Comparison of ENCODE assay signal across 8 cellular contexts in the genomic region with DNA sequence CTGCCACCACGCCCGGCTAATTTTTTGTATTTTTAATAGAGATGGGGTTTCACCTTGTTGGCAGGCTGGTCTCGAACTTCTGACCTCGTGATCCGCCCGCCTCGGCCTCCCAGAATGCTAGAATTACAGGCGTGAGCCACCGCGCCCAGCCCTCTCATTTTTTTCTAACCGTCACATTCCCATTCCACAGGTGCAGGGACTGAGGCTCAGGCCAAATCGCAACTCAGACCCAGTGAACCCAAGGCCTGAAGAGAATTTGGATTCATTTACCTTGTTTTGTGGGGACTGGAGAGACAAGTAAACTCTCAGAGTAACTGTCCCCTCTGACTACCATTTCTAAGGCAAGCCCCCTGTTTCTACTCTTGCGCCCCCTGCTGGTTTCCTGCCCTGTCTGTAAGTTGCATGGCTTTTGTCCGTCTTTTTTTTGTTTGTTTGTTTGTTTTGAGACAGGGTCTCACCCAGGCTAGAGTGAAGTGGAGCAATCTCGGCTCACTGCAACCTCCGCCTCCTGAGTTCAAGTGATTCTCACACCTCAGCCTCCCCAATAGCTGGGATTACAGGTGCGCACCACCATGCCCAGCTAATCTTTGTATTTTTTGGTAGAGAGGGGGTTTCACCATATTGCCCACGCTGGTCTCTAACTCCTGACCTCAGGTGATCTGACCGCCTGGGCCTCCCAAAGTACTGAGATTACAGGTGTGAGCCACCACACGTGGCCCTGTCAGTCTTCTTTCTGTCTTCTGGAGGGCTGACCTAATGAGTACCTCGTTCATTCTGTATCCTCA. TPM values are rescaled to one million over a fixed set of nuclear protein-coding genes. Genes with fewer than 3 reads are reported as not detected.
DNase-seq lines count a peak whose midpoint lies in the region; ATAC-seq and TF ChIP-seq lines count a peak whose summit lies in the region.

No MANE protein-coding gene starts in this region.

- CTCF ChIA-PET in GM10248 (lab: Yijun Ruan, JAX), result interaction anchor here (0.9 to 9.7 kb wide), 13 partner anchors 7 to 218 kb away, joined by 3 to 125 read pairs (median 3); no protein-coding TSS in a partner anchor

- POLR2A ChIA-PET in GM10248 (lab: Yijun Ruan, JAX), result interaction anchor here (0.7 kb wide), 1 partner anchor 131 kb away, joined by 6 read pairs; no protein-coding TSS in a partner anchor

- no peak overlapping the region for H3K4me3 ChIP-seq in colonic mucosa
- H3K4me3 ChIP-seq in mucosa of descending colon, result no peak overlapping the region

- H3K9me3 ChIP-seq in colonic mucosa (no peaks in the 10 kb centered on the region), mucosa of descending colon (no peaks in the 10 kb centered on the region)

- H3K9me3 Mint-ChIP-seq in activated CD4-positive, alpha-beta T cell treated with anti-CD3 and anti-CD28 coated beads, Interleukin-2, amount 10 ng/mL, durations not matched to agents 24 days and 14 days, result no peaks in the 10 kb centered on the region

- no peaks in the 10 kb centered on the region for H3K27me3 Mint-ChIP-seq in activated CD4-positive, alpha-beta T cell treated with anti-CD3 and anti-CD28 coated beads, Interleukin-2, amount 10 ng/mL, durations not matched to agents 24 days and 14 days

- H3K36me3 ChIP-seq in colonic mucosa (no peaks in the 10 kb centered on the region), mucosa of descending colon (ENCODE audit: low read depth) (no peaks in the 10 kb centered on the region)

- peak; percentile 64 for TF ChIP-seq CTCF in GM10248 (IDR thresholded peaks at IDR 0.05; ENCODE audit: control extremely low read depth, extremely low read depth, low read depth, missing control alignments)
- TF ChIP-seq CTCF in colonic mucosa (IDR thresholded peaks at IDR 0.05), result peak; percentile 81
- peak; percentile 71 for TF ChIP-seq CTCF in mucosa of descending colon (IDR thresholded peaks at IDR 0.05)

- DNase-seq in GM10248 (ENCODE audit: extremely low spot score) (peak; percentile 64), NAMALWA (ENCODE audit: low spot score) (peak; percentile 84), colonic mucosa (peak; percentile 80), mucosa of descending colon (peak in 2 of 3 donors; percentile 73 to 87), DMS153 treated with DMSO at 0.1 percent for 48 hours (lab: John Stamatoyannopoulos, UW; ENCODE audit: unreplicated experiment) (no peak)
- peak; percentile 92 for DNase-seq in activated CD4-positive, alpha-beta T cell treated with anti-CD3 and anti-CD28 coated beads, Interleukin-2, amount 10 ng/mL, durations not matched to agents 24 days and 14 days
- DNase-seq in stimulated activated naive CD4-positive, alpha-beta T cell (lab: John Stamatoyannopoulos, UW), result peak; percentile 6 to 70 (median 60)

- intact Hi-C loops in activated CD4-positive, alpha-beta T cell treated with anti-CD3 and anti-CD28 coated beads, Interleukin-2, amount 10 ng/mL, durations not matched to agents 24 days and 14 days (cut with micrococcal nuclease), result loop anchor here (5.0 kb wide), 1 partner anchor 36 kb away; no protein-coding TSS in a partner anchor
- intact Hi-C loops in colonic mucosa (cut with DNase I) (no loop called here), mucosa of descending colon (cut with DNase I, micrococcal nuclease) (no loop called here)

- H3K27me3 ChIP-seq in colonic mucosa, result no peaks in the 10 kb centered on the region

- peak overlapping the region; percentile 51 for H3K27ac Mint-ChIP-seq in activated CD4-positive, alpha-beta T cell treated with anti-CD3 and anti-CD28 coated beads, Interleukin-2, amount 10 ng/mL, durations not matched to agents 24 days and 14 days

- H3K9ac ChIP-seq in colonic mucosa (ENCODE audit: low read depth in 2 of 2, low read length in 2 of 2), result no peak overlapping the region

- H3K4me3 Mint-ChIP-seq in activated CD4-positive, alpha-beta T cell treated with anti-CD3 and anti-CD28 coated beads, Interleukin-2, amount 10 ng/mL, durations not matched to agents 24 days and 14 days, result peak overlapping the region; percentile 32

- ATAC-seq in mucosa of descending colon (no peak), GM18519 (IDR thresholded peaks at IDR 0.05; ENCODE audit: low FRiP score, unreplicated experiment) (no peak)

- H3K36me3 Mint-ChIP-seq in activated CD4-positive, alpha-beta T cell treated with anti-CD3 and anti-CD28 coated beads, Interleukin-2, amount 10 ng/mL, durations not matched to agents 24 days and 14 days (ENCODE audit: low read depth), result peaks cover 8% of the 10 kb centered on the region

- H3K4me1 ChIP-seq in colonic mucosa, result no peaks in the 10 kb centered on the region
- H3K4me1 ChIP-seq in mucosa of descending colon (ENCODE audit: low read depth), result peaks cover 19% of the 10 kb centered on the region

- H3K4me1 Mint-ChIP-seq in activated CD4-positive, alpha-beta T cell treated with anti-CD3 and anti-CD28 coated beads, Interleukin-2, amount 10 ng/mL, durations not matched to agents 24 days and 14 days, result peaks cover 27% of the 10 kb centered on the region

- H3K27ac ChIP-seq in colonic mucosa, result no peak overlapping the region

RNA-seq across cellular contexts. Expression of a gene that starts 2.3 kb away (rescaled TPM):
- total RNA-seq in activated CD4-positive, alpha-beta T cell treated with anti-CD3 and anti-CD28 coated beads, Interleukin-2, amount 10 ng/mL, durations not matched to agents 24 days and 14 days, result 101 and 107 TPM in 2 replicates
- total RNA-seq in colonic mucosa, result 10 to 100 TPM; 56.5 to 90.0 TPM
- 10 to 100 TPM; 68.3 to 79.2 (median 73.7) TPM for total RNA-seq in mucosa of descending colon

RNA-seq across cellular contexts. Expression of a gene that starts 2.7 kb away (rescaled TPM):
- total RNA-seq in activated CD4-positive, alpha-beta T cell treated with anti-CD3 and anti-CD28 coated beads, Interleukin-2, amount 10 ng/mL, durations not matched to agents 24 days and 14 days, result 20.8 and 21.4 TPM in 2 replicates
- 10 to 100 TPM in 1 of 2 donors, 1 to 10 TPM in 1; 8.4 to 10.4 TPM for total RNA-seq in colonic mucosa
- 10 to 100 TPM; 10.7 to 19.8 (median 10.9) TPM for total RNA-seq in mucosa of descending colon

RNA-seq across cellular contexts. Expression of a gene that starts 31.6 kb away (rescaled TPM):
- total RNA-seq in activated CD4-positive, alpha-beta T cell treated with anti-CD3 and anti-CD28 coated beads, Interleukin-2, amount 10 ng/mL, durations not matched to agents 24 days and 14 days, result 89.1 and 90.5 TPM in 2 replicates
- total RNA-seq in colonic mucosa, result 10 to 100 TPM; 60.9 to 61.8 TPM
- total RNA-seq in mucosa of descending colon, result 10 to 100 TPM; 52.5 to 70.5 (median 62.9) TPM

RNA-seq across cellular contexts. Expression of a gene that starts 39.9 kb away (rescaled TPM):
- 220 and 224 TPM in 2 replicates for total RNA-seq in activated CD4-positive, alpha-beta T cell treated with anti-CD3 and anti-CD28 coated beads, Interleukin-2, amount 10 ng/mL, durations not matched to agents 24 days and 14 days
- 100 to 1,000 TPM in 1 of 2 donors, 10 to 100 TPM in 1; 84.3 to 169 TPM for total RNA-seq in colonic mucosa
- 100 to 1,000 TPM in 1 of 3 donors, 10 to 100 TPM in 2; 54.7 to 101 (median 89.2) TPM for total RNA-seq in mucosa of descending colon
